Comparison of ENCODE assay signal across 1 cellular context in genomic region chr2:179574061-179574519, GRCh38.
TF ChIP-seq lines count a peak whose summit lies in the region.

No MANE protein-coding gene starts in this region.

TF ChIP-seq in HepG2, 621 proteins besides CTCF, POLR2A, EP300 and RAD21 (continued from another document and continues in another):
- no peak for TF ChIP-seq E2F5 (CRISPR knock-in tag; conservative IDR thresholded peaks at IDR 0.05)
- TF ChIP-seq, protein P1, sequence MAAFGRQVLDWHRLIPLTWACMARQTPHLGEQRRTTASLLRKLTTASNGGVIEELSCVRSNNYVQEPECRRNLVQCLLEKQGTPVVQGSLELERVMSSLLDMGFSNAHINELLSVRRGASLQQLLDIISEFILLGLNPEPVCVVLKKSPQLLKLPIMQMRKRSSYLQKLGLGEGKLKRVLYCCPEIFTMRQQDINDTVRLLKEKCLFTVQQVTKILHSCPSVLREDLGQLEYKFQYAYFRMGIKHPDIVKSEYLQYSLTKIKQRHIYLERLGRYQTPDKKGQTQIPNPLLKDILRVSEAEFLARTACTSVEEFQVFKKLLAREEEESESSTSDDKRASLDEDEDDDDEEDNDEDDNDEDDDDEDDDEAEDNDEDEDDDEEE (CRISPR knock-in tag; IDR thresholded peaks at IDR 0.05) = no peak
- no peak for TF ChIP-seq NR2C2 (CRISPR knock-in tag; IDR thresholded peaks at IDR 0.05; ENCODE audit: borderline replicate concordance)
- TF ChIP-seq, protein P2, sequence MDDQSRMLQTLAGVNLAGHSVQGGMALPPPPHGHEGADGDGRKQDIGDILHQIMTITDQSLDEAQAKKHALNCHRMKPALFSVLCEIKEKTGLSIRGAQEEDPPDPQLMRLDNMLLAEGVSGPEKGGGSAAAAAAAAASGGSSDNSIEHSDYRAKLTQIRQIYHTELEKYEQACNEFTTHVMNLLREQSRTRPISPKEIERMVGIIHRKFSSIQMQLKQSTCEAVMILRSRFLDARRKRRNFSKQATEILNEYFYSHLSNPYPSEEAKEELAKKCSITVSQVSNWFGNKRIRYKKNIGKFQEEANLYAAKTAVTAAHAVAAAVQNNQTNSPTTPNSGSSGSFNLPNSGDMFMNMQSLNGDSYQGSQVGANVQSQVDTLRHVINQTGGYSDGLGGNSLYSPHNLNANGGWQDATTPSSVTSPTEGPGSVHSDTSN (CRISPR knock-in tag; IDR thresholded peaks at IDR 0.05; ENCODE audit: borderline replicate concordance) = no peak
- TF ChIP-seq RFXAP (CRISPR knock-in tag; IDR thresholded peaks at IDR 0.05; ENCODE audit: borderline replicate concordance) = no peak
- peak; percentile 90 for TF ChIP-seq NFIC (IDR thresholded peaks at IDR 0.05; ENCODE audit: low read length)
- TF ChIP-seq ZNF768 (CRISPR knock-in tag; IDR thresholded peaks at IDR 0.05) = no peak
- TF ChIP-seq, protein P3, sequence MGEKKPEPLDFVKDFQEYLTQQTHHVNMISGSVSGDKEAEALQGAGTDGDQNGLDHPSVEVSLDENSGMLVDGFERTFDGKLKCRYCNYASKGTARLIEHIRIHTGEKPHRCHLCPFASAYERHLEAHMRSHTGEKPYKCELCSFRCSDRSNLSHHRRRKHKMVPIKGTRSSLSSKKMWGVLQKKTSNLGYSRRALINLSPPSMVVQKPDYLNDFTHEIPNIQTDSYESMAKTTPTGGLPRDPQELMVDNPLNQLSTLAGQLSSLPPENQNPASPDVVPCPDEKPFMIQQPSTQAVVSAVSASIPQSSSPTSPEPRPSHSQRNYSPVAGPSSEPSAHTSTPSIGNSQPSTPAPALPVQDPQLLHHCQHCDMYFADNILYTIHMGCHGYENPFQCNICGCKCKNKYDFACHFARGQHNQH (CRISPR knock-in tag; IDR thresholded peaks at IDR 0.05) = no peak
- TF ChIP-seq CHD2 (IDR thresholded peaks at IDR 0.05; ENCODE audit: low read depth, low read length) = no peak
- no peak for TF ChIP-seq ZNF382 (CRISPR knock-in tag; IDR thresholded peaks at IDR 0.05; ENCODE audit: borderline replicate concordance)
- TF ChIP-seq TCF12 (IDR thresholded peaks at IDR 0.05) = no peak
- TF ChIP-seq TCF12 (CRISPR knock-in tag; IDR thresholded peaks at IDR 0.05) = no peak
- no peak for TF ChIP-seq MAFG (CRISPR knock-in tag; IDR thresholded peaks at IDR 0.05)
- no peak for TF ChIP-seq ZNF512B (CRISPR knock-in tag; IDR thresholded peaks at IDR 0.05; ENCODE audit: borderline replicate concordance)
- TF ChIP-seq ZNF614 (CRISPR knock-in tag; IDR thresholded peaks at IDR 0.05; ENCODE audit: borderline replicate concordance) = no peak
- no peak for TF ChIP-seq NFKBIZ (CRISPR knock-in tag; IDR thresholded peaks at IDR 0.05)
- TF ChIP-seq ZNF740 (CRISPR knock-in tag; IDR thresholded peaks at IDR 0.05) = no peak
- TF ChIP-seq HMGXB4 (CRISPR knock-in tag; IDR thresholded peaks at IDR 0.05; ENCODE audit: borderline replicate concordance in 1 of 2, low read depth in 1 of 2) = no peak
- no peak for TF ChIP-seq TBX3 (IDR thresholded peaks at IDR 0.05; ENCODE audit: borderline replicate concordance)
- TF ChIP-seq ZNF17 (CRISPR knock-in tag; IDR thresholded peaks at IDR 0.05) = no peak
- no peak for TF ChIP-seq XRCC5 (optimal IDR thresholded peaks at IDR 0.05; ENCODE audit: low read length)
- TF ChIP-seq ZNF570 (CRISPR knock-in tag; IDR thresholded peaks at IDR 0.05; ENCODE audit: borderline replicate concordance) = no peak
- no peak for TF ChIP-seq ZBTB38 (CRISPR knock-in tag; IDR thresholded peaks at IDR 0.05)
- TF ChIP-seq MAFK (conservative IDR thresholded peaks at IDR 0.05 in 1 of 2, IDR thresholded peaks at IDR 0.05 in 1 of 2; ENCODE audit: low read length in 2 of 2) = no peak
- no peak for TF ChIP-seq ZNF484 (CRISPR knock-in tag; IDR thresholded peaks at IDR 0.05; ENCODE audit: borderline replicate concordance, low read depth)
- TF ChIP-seq TFDP1 (CRISPR knock-in tag; IDR thresholded peaks at IDR 0.05; ENCODE audit: borderline replicate concordance) = no peak
- TF ChIP-seq U2AF2 (IDR thresholded peaks at IDR 0.05; ENCODE audit: low read depth, low read length) = no peak
- TF ChIP-seq NCOR1 (IDR thresholded peaks at IDR 0.05; ENCODE audit: borderline replicate concordance, low read length) = peak; percentile 73; the same call in 1 of the 2 replicates
- TF ChIP-seq ZFP36L1 (CRISPR knock-in tag; IDR thresholded peaks at IDR 0.05) = no peak
- TF ChIP-seq RXRB (CRISPR knock-in tag; IDR thresholded peaks at IDR 0.05; ENCODE audit: borderline replicate concordance) = peak; percentile 71
- peak; percentile 71; the same call in 1 of the 2 replicates for TF ChIP-seq SOX13 (IDR thresholded peaks at IDR 0.05)
- TF ChIP-seq SOX13 (CRISPR knock-in tag; conservative IDR thresholded peaks at IDR 0.05 in 1 of 2, IDR thresholded peaks at IDR 0.05 in 1 of 2) = peak in 1 of 2 experiments; percentile 98; a peak in 2 of 4 replicates
- no peak for TF ChIP-seq KLF13 (CRISPR knock-in tag; IDR thresholded peaks at IDR 0.05)
- TF ChIP-seq ZNF468 (CRISPR knock-in tag; IDR thresholded peaks at IDR 0.05) = no peak
- TF ChIP-seq CCDC6 (CRISPR knock-in tag; IDR thresholded peaks at IDR 0.05) = no peak
- no peak for TF ChIP-seq ZNF720 (CRISPR knock-in tag; IDR thresholded peaks at IDR 0.05)
- TF ChIP-seq E2F1 (CRISPR knock-in tag; IDR thresholded peaks at IDR 0.05) = no peak
- TF ChIP-seq KDM5B (CRISPR knock-in tag; IDR thresholded peaks at IDR 0.05; ENCODE audit: borderline replicate concordance) = no peak
- no peak for TF ChIP-seq ZNF607 (CRISPR knock-in tag; IDR thresholded peaks at IDR 0.05; ENCODE audit: borderline replicate concordance)
- no peak for TF ChIP-seq ZNF749 (CRISPR knock-in tag; IDR thresholded peaks at IDR 0.05; ENCODE audit: borderline replicate concordance)
- no peak for TF ChIP-seq SRSF4 (IDR thresholded peaks at IDR 0.05; ENCODE audit: low read depth, low read length, poor library complexity, severe bottlenecking)
- no peak for TF ChIP-seq THAP8 (CRISPR knock-in tag; IDR thresholded peaks at IDR 0.05; ENCODE audit: borderline replicate concordance)
- TF ChIP-seq SOX5 (CRISPR knock-in tag; IDR thresholded peaks at IDR 0.05; ENCODE audit: borderline replicate concordance) = peak; percentile 97
- TF ChIP-seq NR0B2 (CRISPR knock-in tag; IDR thresholded peaks at IDR 0.05) = no peak
- TF ChIP-seq, protein P4, sequence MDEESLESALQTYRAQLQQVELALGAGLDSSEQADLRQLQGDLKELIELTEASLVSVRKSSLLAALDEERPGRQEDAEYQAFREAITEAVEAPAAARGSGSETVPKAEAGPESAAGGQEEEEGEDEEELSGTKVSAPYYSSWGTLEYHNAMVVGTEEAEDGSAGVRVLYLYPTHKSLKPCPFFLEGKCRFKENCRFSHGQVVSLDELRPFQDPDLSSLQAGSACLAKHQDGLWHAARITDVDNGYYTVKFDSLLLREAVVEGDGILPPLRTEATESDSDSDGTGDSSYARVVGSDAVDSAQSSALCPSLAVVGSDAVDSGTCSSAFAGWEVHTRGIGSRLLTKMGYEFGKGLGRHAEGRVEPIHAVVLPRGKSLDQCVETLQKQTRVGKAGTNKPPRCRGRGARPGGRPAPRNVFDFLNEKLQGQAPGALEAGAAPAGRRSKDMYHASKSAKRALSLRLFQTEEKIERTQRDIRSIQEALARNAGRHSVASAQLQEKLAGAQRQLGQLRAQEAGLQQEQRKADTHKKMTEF (CRISPR knock-in tag; IDR thresholded peaks at IDR 0.05) = peak; percentile 66
- TF ChIP-seq, protein P5, sequence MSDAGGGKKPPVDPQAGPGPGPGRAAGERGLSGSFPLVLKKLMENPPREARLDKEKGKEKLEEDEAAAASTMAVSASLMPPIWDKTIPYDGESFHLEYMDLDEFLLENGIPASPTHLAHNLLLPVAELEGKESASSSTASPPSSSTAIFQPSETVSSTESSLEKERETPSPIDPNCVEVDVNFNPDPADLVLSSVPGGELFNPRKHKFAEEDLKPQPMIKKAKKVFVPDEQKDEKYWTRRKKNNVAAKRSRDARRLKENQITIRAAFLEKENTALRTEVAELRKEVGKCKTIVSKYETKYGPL (CRISPR knock-in tag; IDR thresholded peaks at IDR 0.05) = no peak
- TF ChIP-seq ISL2 (CRISPR knock-in tag; IDR thresholded peaks at IDR 0.05) = peak; percentile 87
- TF ChIP-seq, protein P6, sequence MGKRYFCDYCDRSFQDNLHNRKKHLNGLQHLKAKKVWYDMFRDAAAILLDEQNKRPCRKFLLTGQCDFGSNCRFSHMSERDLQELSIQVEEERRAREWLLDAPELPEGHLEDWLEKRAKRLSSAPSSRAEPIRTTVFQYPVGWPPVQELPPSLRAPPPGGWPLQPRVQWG (CRISPR knock-in tag; IDR thresholded peaks at IDR 0.05; ENCODE audit: borderline replicate concordance, low read depth) = no peak
- no peak for TF ChIP-seq EHMT2 (IDR thresholded peaks at IDR 0.05; ENCODE audit: borderline replicate concordance, low read depth, low read length)
- TF ChIP-seq NCOA5 (CRISPR knock-in tag; IDR thresholded peaks at IDR 0.05) = no peak
- TF ChIP-seq NFYB (CRISPR knock-in tag; IDR thresholded peaks at IDR 0.05) = no peak
- TF ChIP-seq MXD4 (CRISPR knock-in tag; IDR thresholded peaks at IDR 0.05) = no peak
- no peak for TF ChIP-seq ZNF839 (CRISPR knock-in tag; IDR thresholded peaks at IDR 0.05; ENCODE audit: borderline replicate concordance)
- no peak for TF ChIP-seq SOX6 (IDR thresholded peaks at IDR 0.05)
- TF ChIP-seq SOX6 (CRISPR knock-in tag; IDR thresholded peaks at IDR 0.05) = peak; percentile 96
- no peak for TF ChIP-seq ATRX (CRISPR knock-in tag; IDR thresholded peaks at IDR 0.05; ENCODE audit: borderline replicate concordance)
- no peak for TF ChIP-seq GPN1 (CRISPR knock-in tag; IDR thresholded peaks at IDR 0.05; ENCODE audit: borderline replicate concordance)
- no peak for TF ChIP-seq ZFP36L2 (CRISPR knock-in tag; IDR thresholded peaks at IDR 0.05)
